In the genomic region with DNA sequence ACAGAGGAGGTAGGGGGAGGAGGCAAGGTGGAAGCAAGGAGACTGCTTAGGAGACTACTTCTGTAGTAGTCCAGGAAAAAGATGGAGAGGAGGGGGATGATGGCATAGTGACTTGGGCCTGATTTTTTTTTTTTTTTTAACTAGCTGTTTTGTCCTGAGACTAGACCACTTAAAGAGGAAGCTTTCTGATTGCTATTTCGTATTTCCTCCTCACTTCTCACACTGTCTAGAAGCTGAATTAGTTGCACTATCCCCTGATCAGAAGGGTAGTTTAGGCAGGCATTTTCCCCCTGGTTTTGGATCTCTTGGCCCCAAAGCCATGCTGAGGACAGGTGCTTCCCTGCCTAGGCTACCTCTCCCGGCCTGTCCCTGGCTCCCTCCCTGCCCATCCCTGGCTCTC, we compare ENCODE assay signal across 10 cellular contexts. TPM values are rescaled to one million over a fixed set of nuclear protein-coding genes. Genes with fewer than 3 reads are reported as not detected.
DNase-seq lines count a peak whose midpoint lies in the region; ATAC-seq and TF ChIP-seq lines count a peak whose summit lies in the region.
"Had no signal": no experiment of that assay in that cellular context is flagged by ENCODE, and none has a peak within 500 bp of the region (broad histone marks: within the 10 kb centered on the region; RNA-seq: fewer than 3 reads in every experiment).

No MANE protein-coding gene starts in this region.

- peak overlapping the region; percentile 72 for H3K27ac Mint-ChIP-seq in activated CD4-positive, alpha-beta T cell treated with anti-CD3 and anti-CD28 coated beads for 36 hours
- peak overlapping the region; percentile 85 to 95 (median 87) for H3K27ac Mint-ChIP-seq in IgD-negative memory B cell
- H3K27ac Mint-ChIP-seq in chondrocyte (ENCODE audit: unreplicated experiment) = peak overlapping the region; percentile 88

- H3K36me3 ChIP-seq in skeletal muscle tissue (ENCODE audit: control insufficient read depth in 3 of 3, insufficient read depth in 3 of 3, low read length in 3 of 3) = no peaks in the 10 kb centered on the region
- H3K36me3 ChIP-seq: suprapubic skin had no signal

- H3K27ac ChIP-seq in skeletal muscle tissue (ENCODE audit: low read depth, low read length) = peak overlapping the region; percentile 64
- H3K27ac ChIP-seq: SJSA1, suprapubic skin had no signal

- no peak for ATAC-seq in activated CD4-positive, alpha-beta T cell treated with anti-CD3 and anti-CD28 coated beads for 36 hours

- no peaks in the 10 kb centered on the region for H3K27me3 Mint-ChIP-seq in activated CD4-positive, alpha-beta T cell treated with anti-CD3 and anti-CD28 coated beads for 36 hours
- H3K27me3 Mint-ChIP-seq in IgD-negative memory B cell (no peaks in the 10 kb centered on the region), chondrocyte (ENCODE audit: low read depth) (no peaks in the 10 kb centered on the region)

- H3K4me1 ChIP-seq in skeletal muscle tissue (ENCODE audit: control insufficient read depth in 3 of 3, insufficient read depth in 3 of 3, low read length in 3 of 3) = peaks cover 70 to 87% (median 72%) of the 10 kb centered on the region in 3 donors

- H3K9me3 ChIP-seq in skeletal muscle tissue (ENCODE audit: control insufficient read depth in 3 of 3, low read length in 3 of 3) = no peaks in the 10 kb centered on the region
- H3K9me3 ChIP-seq: SJSA1, suprapubic skin had no signal

- no peak overlapping the region for H3K4me3 ChIP-seq in skeletal muscle tissue (ENCODE audit: low read length in 3 of 3)
- H3K4me3 ChIP-seq: SJSA1, suprapubic skin had no signal

- H3K9me3 Mint-ChIP-seq in activated CD4-positive, alpha-beta T cell treated with anti-CD3 and anti-CD28 coated beads for 36 hours (ENCODE audit: low read depth) = no peaks in the 10 kb centered on the region
- H3K9me3 Mint-ChIP-seq in IgD-negative memory B cell (no peaks in the 10 kb centered on the region), chondrocyte (ENCODE audit: low read depth) (no peaks in the 10 kb centered on the region)

- TF ChIP-seq CTCF in chondrocyte (IDR thresholded peaks at IDR 0.05) = no peak

- no peaks in the 10 kb centered on the region for H3K27me3 ChIP-seq in skeletal muscle tissue (ENCODE audit: control insufficient read depth in 3 of 3, insufficient read depth in 3 of 3, low read length in 3 of 3)
- H3K27me3 ChIP-seq: SJSA1, suprapubic skin had no signal

- intact Hi-C loops in activated CD4-positive, alpha-beta T cell treated with anti-CD3 and anti-CD28 coated beads for 36 hours (cut with DNase I, micrococcal nuclease) = no loop called here

- no peak overlapping the region for H3K4me3 Mint-ChIP-seq in activated CD4-positive, alpha-beta T cell treated with anti-CD3 and anti-CD28 coated beads for 36 hours
- H3K4me3 Mint-ChIP-seq in IgD-negative memory B cell (peak overlapping the region; percentile 3 to 92 (median 77)), chondrocyte (ENCODE audit: unreplicated experiment) (no peak overlapping the region)

- POLR2A ChIA-PET in activated CD4-positive, alpha-beta T cell treated with anti-CD3 and anti-CD28 coated beads for 36 hours (lab: Charles Lee) = no interaction called here

- peaks cover 20% of the 10 kb centered on the region for H3K36me3 Mint-ChIP-seq in activated CD4-positive, alpha-beta T cell treated with anti-CD3 and anti-CD28 coated beads for 36 hours (ENCODE audit: low read depth)
- H3K36me3 Mint-ChIP-seq in IgD-negative memory B cell (no peaks in the 10 kb centered on the region), chondrocyte (ENCODE audit: low read depth) (no peaks in the 10 kb centered on the region)

- CTCF ChIA-PET in activated CD4-positive, alpha-beta T cell treated with anti-CD3 and anti-CD28 coated beads for 36 hours (lab: Charles Lee) = interaction anchor here (0.6 to 2.7 kb wide), 3 partner anchors 9 to 134 kb away, joined by 3 to 8 read pairs (median 5); no protein-coding TSS in a partner anchor

- peaks cover 81% of the 10 kb centered on the region for H3K4me1 Mint-ChIP-seq in activated CD4-positive, alpha-beta T cell treated with anti-CD3 and anti-CD28 coated beads for 36 hours
- peaks cover 48 to 76% (median 67%) of the 10 kb centered on the region in 3 donors for H3K4me1 Mint-ChIP-seq in IgD-negative memory B cell
- peaks cover 81% of the 10 kb centered on the region for H3K4me1 Mint-ChIP-seq in chondrocyte (ENCODE audit: low read depth)

- no peak for DNase-seq in activated CD4-positive, alpha-beta T cell treated with anti-CD3 and anti-CD28 coated beads for 36 hours
- no peak for DNase-seq in activated CD4-positive, alpha-beta T cell treated with anti-CD3 and anti-CD28 coated beads, Interleukin-2, amount 50 U/mL, for 48 hours
- no peak for DNase-seq in chondrocyte (ENCODE audit: low spot score)
- DNase-seq in HK-2 (ENCODE audit: unreplicated experiment) = no peak
- DNase-seq in CD1c-positive myeloid dendritic cell (ENCODE audit: extremely low spot score) = no peak
- no peak for DNase-seq in NCI-H69 (lab: John Stamatoyannopoulos, UW)

- H3K9ac ChIP-seq in skeletal muscle tissue (ENCODE audit: low read depth in 1 of 3, low read length in 3 of 3) = peak overlapping the region in 1 of 3 donors; percentile 25

RNA-seq across cellular contexts. Expression of gene LARP1, which starts 14.9 kb away (rescaled TPM):
- 100 to 1,000 TPM; 225 to 339 TPM for total RNA-seq in activated CD4-positive, alpha-beta T cell treated with anti-CD3 and anti-CD28 coated beads for 36 hours
- polyA plus RNA-seq in IgD-negative memory B cell = 24.9 TPM
- total RNA-seq in chondrocyte = 225 to 272 TPM (median 258 TPM) in 3 replicates
- total RNA-seq in skeletal muscle tissue = 24.0 TPM

Comparison
In these comparisons a context has a peak if more than half of its experiments do, and no peak if none do; other contexts are left out.
1. H3K4me3 Mint-ChIP-seq: peak in IgD-negative memory B cell (4 of 4); none in activated CD4-positive, alpha-beta T cell treated with anti-CD3 and anti-CD28 coated beads for 36 hours (single experiment) and chondrocyte (single experiment).
2. Peak in every context shown above with its lines, with median percentiles within 50 percentile points of each other: H3K27ac Mint-ChIP-seq.